In the genomic region with DNA sequence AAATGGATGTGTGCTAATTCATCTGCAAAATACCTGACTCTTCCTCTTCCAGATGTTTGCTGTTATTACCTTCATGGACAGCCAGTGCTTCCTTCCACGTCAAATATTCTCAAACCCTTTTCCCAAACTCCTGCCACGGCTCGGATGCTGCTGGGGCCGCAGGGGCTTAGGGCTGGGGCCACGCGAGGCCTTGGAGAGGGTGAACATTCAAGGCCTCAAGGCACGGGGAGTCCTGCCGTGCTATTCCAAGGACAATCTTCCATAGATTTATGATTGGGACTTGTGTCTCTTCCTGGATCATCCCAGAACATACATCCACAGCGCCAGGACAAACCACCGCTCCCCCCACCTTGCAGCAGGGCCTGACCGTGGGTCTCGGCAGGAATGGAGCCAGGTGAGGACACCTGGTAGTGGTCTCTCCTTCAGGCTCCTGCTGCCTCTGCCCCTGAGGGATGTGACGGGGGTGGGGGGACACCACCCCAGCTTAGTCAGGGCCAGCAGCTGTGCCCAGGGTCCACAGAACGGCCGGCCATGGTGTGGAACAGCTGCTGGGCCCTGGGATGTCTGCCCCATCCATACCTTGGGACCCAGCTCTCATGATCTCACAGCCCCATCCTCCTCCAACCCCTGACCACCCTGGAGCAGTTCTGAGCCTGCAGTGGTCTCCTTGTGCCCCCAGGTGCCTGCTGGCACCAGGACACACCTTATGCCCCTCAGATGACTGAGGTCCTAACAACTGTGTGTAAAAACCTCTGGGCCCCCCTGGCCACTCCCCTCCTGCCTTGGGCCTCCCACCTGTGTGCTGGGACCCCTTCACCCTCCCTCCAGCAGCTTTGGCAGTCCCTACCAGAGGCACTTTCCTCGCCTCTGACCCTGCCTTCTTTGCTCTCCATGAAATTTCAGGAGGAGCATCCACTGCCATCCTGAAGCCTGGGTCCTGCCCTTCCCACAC, we compare ENCODE assay signal across 20 cellular contexts. TPM values are rescaled to one million over a fixed set of nuclear protein-coding genes. Genes with fewer than 3 reads are reported as not detected.
"Had no signal": no experiment of that assay in that cellular context is flagged by ENCODE, and none has a peak within 500 bp of the region (broad histone marks: within the 10 kb centered on the region; RNA-seq: fewer than 3 reads in every experiment).

No MANE protein-coding gene starts in this region.

- H3K9me3 Mint-ChIP-seq: activated CD4-positive, alpha-beta T cell treated with anti-CD3 and anti-CD28 coated beads, Interleukin-2, amount 10 ng/mL, durations not matched to agents 24 days and 14 days; activated T-helper 2 cell treated with anti-CD3 and anti-CD28 coated beads, Interferon-gamma antibody, Interleukin-2, Interleukin-4, amounts not matched to agents 10 μg/mL and 5 μg/mL and 100 μg/mL, durations not matched to agents 14 hours and 24 hours and 36 hours; immature natural killer cell; T-helper 2 cell treated with Interferon-gamma antibody and Interleukin-4, amounts not matched to agents 5 μg/mL and 100 μg/mL, for 36 hours had no signal

- DNase-seq: activated B cell treated with CpG ODN at 0.5 μM for 24 hours; activated CD4-positive, alpha-beta T cell treated with anti-CD3 and anti-CD28 coated beads, Interleukin-2, amount 10 ng/mL, durations not matched to agents 24 days and 14 days; activated CD8-positive, alpha-beta memory T cell treated with anti-CD3 and anti-CD28 coated beads for 24 hours; activated naive CD4-positive, alpha-beta T cell treated with anti-CD3 and anti-CD28 coated beads, Interleukin-2, amount 50 U/mL, for 16 hours; caudate nucleus; colonic mucosa; effector CD8-positive, alpha-beta T cell; foreskin fibroblast; immature natural killer cell; left colon; mammary epithelial cell; naive B cell; stimulated activated CD4-positive, alpha-beta T cell treated with anti-CD3 and anti-CD28 coated beads, Interleukin-15, amount 100 ng/mL, for 24 hours; stimulated activated CD4-positive, alpha-beta T cell treated with anti-CD3 and anti-CD28 coated beads, Interleukin-4, amount 100 ng/mL, for 1 hour; stimulated activated naive CD4-positive, alpha-beta T cell treated with Interleukin-2 at 50 U/mL for 16 hours had no signal

- H3K36me3 Mint-ChIP-seq: naive B cell, neural progenitor cell had no signal

- H3K4me3 Mint-ChIP-seq: activated B cell treated with CpG ODN at 0.5 μM for 24 hours; activated CD4-positive, alpha-beta T cell treated with anti-CD3 and anti-CD28 coated beads, Interleukin-2, amount 10 ng/mL, durations not matched to agents 24 days and 14 days; immature natural killer cell; naive B cell; neural progenitor cell; T-helper 2 cell treated with Interferon-gamma antibody and Interleukin-4, amounts not matched to agents 5 μg/mL and 100 μg/mL, for 36 hours had no signal

- H3K27ac Mint-ChIP-seq: activated B cell treated with CpG ODN at 0.5 μM for 24 hours; activated CD4-positive, alpha-beta T cell treated with anti-CD3 and anti-CD28 coated beads, Interleukin-2, amount 10 ng/mL, durations not matched to agents 24 days and 14 days; activated T-helper 2 cell treated with anti-CD3 and anti-CD28 coated beads, Interferon-gamma antibody, Interleukin-2, Interleukin-4, amounts not matched to agents 10 μg/mL and 5 μg/mL and 100 μg/mL, durations not matched to agents 14 hours and 24 hours and 36 hours; immature natural killer cell; neural progenitor cell; T-helper 2 cell treated with Interferon-gamma antibody and Interleukin-4, amounts not matched to agents 5 μg/mL and 100 μg/mL, for 36 hours had no signal

- H3K4me1 Mint-ChIP-seq: activated B cell treated with CpG ODN at 0.5 μM for 24 hours; activated CD4-positive, alpha-beta T cell treated with anti-CD3 and anti-CD28 coated beads, Interleukin-2, amount 10 ng/mL, durations not matched to agents 24 days and 14 days; immature natural killer cell had no signal

- ATAC-seq: heart left ventricle, left colon, pancreas had no signal

RNA-seq across cellular contexts. Expression of a gene that starts 16.7 kb away (rescaled TPM):
- total RNA-seq: activated B cell treated with CpG ODN at 0.5 μM for 24 hours, mammary epithelial cell had no signal
